In the genomic region with DNA sequence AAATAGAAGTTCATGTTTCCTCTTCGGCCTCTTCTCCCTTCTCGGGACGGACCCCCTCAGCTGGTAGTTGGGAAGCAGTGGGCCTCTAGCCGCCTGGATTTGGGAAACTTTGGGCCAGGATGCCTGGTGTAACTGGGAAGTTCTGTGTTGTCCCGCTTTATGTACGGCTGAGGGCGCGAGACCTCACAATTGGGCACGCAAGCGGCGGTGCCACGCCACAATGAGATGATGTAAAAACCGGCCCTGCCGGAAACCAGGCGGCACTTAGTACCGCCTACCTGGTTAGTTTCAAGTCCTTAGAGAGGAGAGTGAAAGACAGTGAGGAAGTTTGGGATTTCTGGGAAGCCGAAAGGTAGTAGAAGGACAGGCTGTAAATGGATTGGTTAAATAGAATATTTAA, we compare ENCODE assay signal across 26 cellular contexts. TPM values are rescaled to one million over a fixed set of nuclear protein-coding genes. Genes with fewer than 3 reads are reported as not detected.
"Had no signal": no experiment of that assay in that cellular context is flagged by ENCODE, and none has a peak within 500 bp of the region (broad histone marks: within the 10 kb centered on the region; RNA-seq: fewer than 3 reads in every experiment).

A gene with protein sequence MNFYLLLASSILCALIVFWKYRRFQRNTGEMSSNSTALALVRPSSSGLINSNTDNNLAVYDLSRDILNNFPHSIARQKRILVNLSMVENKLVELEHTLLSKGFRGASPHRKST (minus strand): TSS at position 134 of the 400 bp plus-strand sequence. CDS start 120 bp downstream, at position 14.

- ATAC-seq: activated CD4-positive, CD25-positive, alpha-beta regulatory T cell treated with anti-CD3 and anti-CD28 coated beads, Interleukin-2, amount 50 U/mL, for 24 hours; activated CD8-positive, alpha-beta T cell treated with anti-CD3 and anti-CD28 coated beads for 36 hours; activated naive CD4-positive, alpha-beta T cell treated with anti-CD3 and anti-CD28 coated beads, Interleukin-2, amount 50 U/mL, for 72 hours; activated naive CD8-positive, alpha-beta T cell treated with anti-CD3 and anti-CD28 coated beads, Interleukin-2, amount 50 U/mL, for 24 hours; body of pancreas; Panc1 had no signal

- H3K9me3 ChIP-seq: ascending aorta, body of pancreas, SJSA1 had no signal

- H3K4me1 Mint-ChIP-seq: activated naive CD8-positive, alpha-beta T cell treated with anti-CD3 and anti-CD28 coated beads, Interleukin-2, amount 50 U/mL, for 24 hours; central memory CD8-positive, alpha-beta T cell had no signal

- H3K4me3 ChIP-seq: ascending aorta, body of pancreas, SJSA1 had no signal

- H3K36me3 ChIP-seq: ascending aorta, SJSA1 had no signal

- H3K36me3 Mint-ChIP-seq: activated naive CD4-positive, alpha-beta T cell treated with anti-CD3 and anti-CD28 coated beads, Interleukin-2, amount 50 U/mL, for 72 hours had no signal

- H3K27ac Mint-ChIP-seq: activated CD8-positive, alpha-beta T cell treated with anti-CD3 and anti-CD28 coated beads for 36 hours; activated naive CD4-positive, alpha-beta T cell treated with anti-CD3 and anti-CD28 coated beads, Interleukin-2, amount 50 U/mL, for 72 hours; activated naive CD8-positive, alpha-beta T cell treated with anti-CD3 and anti-CD28 coated beads, Interleukin-2, amount 50 U/mL, for 24 hours; activated T-helper 1 cell treated with anti-CD3 and anti-CD28 coated beads, Interleukin-12 subunit alpha, Interleukin-12 subunit beta, Interleukin-2, Interleukin-4 antibody, amounts not matched to agents 30 ng/mL and 10 ng/mL and 1 ng/mL, durations not matched to agents 14 hours and 24 hours and 36 hours; T-helper 1 cell treated with Interleukin-12 subunit alpha and Interleukin-12 subunit beta and Interleukin-4 antibody, amounts not matched to agents 30 μg/mL and 1 μg/mL, for 36 hours had no signal

- H3K9me3 Mint-ChIP-seq: activated CD8-positive, alpha-beta T cell treated with anti-CD3 and anti-CD28 coated beads for 36 hours; activated naive CD4-positive, alpha-beta T cell treated with anti-CD3 and anti-CD28 coated beads, Interleukin-2, amount 50 U/mL, for 72 hours; activated naive CD8-positive, alpha-beta T cell treated with anti-CD3 and anti-CD28 coated beads, Interleukin-2, amount 50 U/mL, for 24 hours; activated T-helper 1 cell treated with anti-CD3 and anti-CD28 coated beads, Interleukin-12 subunit alpha, Interleukin-12 subunit beta, Interleukin-2, Interleukin-4 antibody, amounts not matched to agents 30 ng/mL and 10 ng/mL and 1 ng/mL, durations not matched to agents 14 hours and 24 hours and 36 hours; T-helper 1 cell treated with Interleukin-12 subunit alpha and Interleukin-12 subunit beta and Interleukin-4 antibody, amounts not matched to agents 30 μg/mL and 1 μg/mL, for 36 hours had no signal

- H3K27ac ChIP-seq: ascending aorta, body of pancreas, SJSA1 had no signal

- H3K4me3 Mint-ChIP-seq: activated CD8-positive, alpha-beta T cell treated with anti-CD3 and anti-CD28 coated beads for 36 hours; activated naive CD8-positive, alpha-beta T cell treated with anti-CD3 and anti-CD28 coated beads, Interleukin-2, amount 50 U/mL, for 24 hours; activated T-helper 1 cell treated with anti-CD3 and anti-CD28 coated beads, Interleukin-12 subunit alpha, Interleukin-12 subunit beta, Interleukin-2, Interleukin-4 antibody, amounts not matched to agents 30 ng/mL and 10 ng/mL and 1 ng/mL, durations not matched to agents 14 hours and 24 hours and 36 hours; central memory CD8-positive, alpha-beta T cell; T-helper 1 cell treated with Interleukin-12 subunit alpha and Interleukin-12 subunit beta and Interleukin-4 antibody, amounts not matched to agents 30 μg/mL and 1 μg/mL, for 36 hours had no signal

- H3K27me3 Mint-ChIP-seq: activated CD8-positive, alpha-beta T cell treated with anti-CD3 and anti-CD28 coated beads for 36 hours; activated naive CD8-positive, alpha-beta T cell treated with anti-CD3 and anti-CD28 coated beads, Interleukin-2, amount 50 U/mL, for 24 hours; central memory CD8-positive, alpha-beta T cell had no signal

- H3K4me1 ChIP-seq: ascending aorta, body of pancreas, SJSA1 had no signal

- H3K27me3 ChIP-seq: ascending aorta, body of pancreas, SJSA1 had no signal

- DNase-seq: activated CD4-positive, alpha-beta T cell treated with anti-CD3 and anti-CD28 coated beads for 4 hours; activated CD8-positive, alpha-beta memory T cell treated with anti-CD3 and anti-CD28 coated beads, Interleukin-2, amount 50 U/mL, for 4 hours; activated CD8-positive, alpha-beta T cell treated with anti-CD3 and anti-CD28 coated beads for 36 hours; activated effector memory CD4-positive, alpha-beta T cell treated with Interleukin-2 at 50 U/mL for 16 hours; activated naive CD4-positive, alpha-beta T cell; activated naive CD8-positive, alpha-beta T cell treated with anti-CD3 and anti-CD28 coated beads, Interleukin-2, amount 50 U/mL, for 24 hours; amniotic stem cell; body of pancreas; Karpas-422; MM.1S; NCI-H1105; NCI-H1436 treated with DMSO at 0.1 percent for 48 hours; NCI-H187 treated with DMSO at 0.1 percent for 48 hours; NCI-H2081 treated with DMSO at 0.1 percent for 48 hours; NCI-H446; NCI-H526; OCI-M1; SHP77 had no signal

RNA-seq across cellular contexts. Expression of the gene that starts here (rescaled TPM):
- total RNA-seq: activated CD8-positive, alpha-beta T cell treated with anti-CD3 and anti-CD28 coated beads for 36 hours; activated naive CD4-positive, alpha-beta T cell treated with anti-CD3 and anti-CD28 coated beads, Interleukin-2, amount 50 U/mL, for 72 hours; activated T-helper 1 cell treated with anti-CD3 and anti-CD28 coated beads, Interleukin-12 subunit alpha, Interleukin-12 subunit beta, Interleukin-2, Interleukin-4 antibody, amounts not matched to agents 30 ng/mL and 10 ng/mL and 1 ng/mL, durations not matched to agents 14 hours and 24 hours and 36 hours; ascending aorta; body of pancreas; SJSA1 had no signal
